Comparison of ENCODE assay signal across 18 cellular contexts in the genomic region with DNA sequence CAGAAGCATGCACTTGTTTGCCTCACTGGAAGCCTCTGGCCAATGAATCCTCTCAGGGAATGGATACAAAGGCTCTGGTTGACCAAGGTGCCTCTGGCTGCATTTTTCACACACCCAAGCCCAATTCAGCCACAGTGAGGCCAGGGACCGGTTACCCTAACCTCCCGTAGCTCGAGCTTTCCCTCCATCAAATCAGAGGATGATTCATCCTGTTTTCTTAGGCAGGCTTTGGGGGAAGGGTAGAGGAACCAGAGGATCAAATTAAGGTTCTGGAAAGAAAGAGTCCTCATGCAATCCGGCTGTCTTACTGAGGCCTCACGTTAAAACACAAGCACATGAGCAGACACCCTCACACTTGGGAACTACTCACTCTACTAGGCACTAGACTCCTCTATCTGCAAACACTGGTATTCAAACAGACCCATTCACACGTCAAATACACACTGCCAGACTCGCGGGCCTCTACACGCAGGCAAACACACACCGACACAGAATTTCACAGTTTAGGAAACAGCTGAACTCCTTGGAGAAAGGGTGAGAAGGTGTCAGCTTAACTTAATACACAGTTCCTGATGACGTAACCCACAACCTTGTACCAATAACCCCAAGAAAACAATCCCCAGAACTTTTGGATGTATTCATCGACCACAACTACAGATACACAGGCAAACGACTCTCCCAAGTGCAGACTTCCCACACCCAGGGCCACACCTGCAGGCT. TPM values are rescaled to one million over a fixed set of nuclear protein-coding genes. Genes with fewer than 3 reads are reported as not detected.
DNase-seq lines count a peak whose midpoint lies in the region; ATAC-seq and TF ChIP-seq lines count a peak whose summit lies in the region.
"Had no signal": no experiment of that assay in that cellular context is flagged by ENCODE, and none has a peak within 500 bp of the region (broad histone marks: within the 10 kb centered on the region; RNA-seq: fewer than 3 reads in every experiment).

No MANE protein-coding gene starts in this region.

- DNase-seq in GM23248 (peak; percentile 18), PC-3 (peak; percentile 56), endothelial cell (ENCODE audit: low spot score) (no peak), nephron progenitor cell (no peak), omental fat pad (ENCODE audit: low spot score) (no peak), Right ventricle myocardium superior (no peak), NCI-H1417 treated with DMSO at 0.1 percent for 48 hours (lab: John Stamatoyannopoulos, UW) (no peak)
- DNase-seq: activated CD4-positive, alpha-beta memory T cell treated with anti-CD3 and anti-CD28 coated beads for 36 hours; anterior cingulate cortex; DMS79 treated with DMSO at 0.1 percent for 48 hours; gastrocnemius medialis; kidney; NCI-H524; psoas muscle; transverse colon had no signal

- in situ Hi-C loops in GM23248 (cut with MboI): no loop called here

- BruUV-seq in PC-3 (replicated peaks; lab: Mats Ljungman, UMichigan): no TSS peak

- peaks cover 32% of the 10 kb centered on the region for H3K27me3 Mint-ChIP-seq in endothelial cell (ENCODE audit: unreplicated experiment)
- peaks cover 87% of the 10 kb centered on the region for H3K27me3 Mint-ChIP-seq in nephron progenitor cell (ENCODE audit: low read depth, poor library complexity)

- H3K36me3 ChIP-seq in GM23248 (ENCODE audit: low read depth) (no peaks in the 10 kb centered on the region), PC-3 (ENCODE audit: low read depth, low read length) (no peaks in the 10 kb centered on the region)
- H3K36me3 ChIP-seq: gastrocnemius medialis, transverse colon had no signal

- peaks cover 67% of the 10 kb centered on the region for H3K27me3 ChIP-seq in GM23248 (replicated peaks; ENCODE audit: insufficient read depth)
- H3K27me3 ChIP-seq in PC-3 (ENCODE audit: low read length): peaks cover 34% of the 10 kb centered on the region

- H3K4me2 ChIP-seq in GM23248 (ENCODE audit: unreplicated experiment) (no peak overlapping the region), PC-3 (ENCODE audit: low read length) (0 out of 2 replicates have a peak overlapping the region, but pooled peaks have one; percentile 12)

- H3K79me2 ChIP-seq in GM23248 (ENCODE audit: insufficient read depth): no peaks in the 10 kb centered on the region
- H3K79me2 ChIP-seq in PC-3 (ENCODE audit: low read length): no peaks in the 10 kb centered on the region

- H4K20me1 ChIP-seq in GM23248 (ENCODE audit: insufficient read depth) (no peaks in the 10 kb centered on the region), PC-3 (ENCODE audit: low read length) (no peaks in the 10 kb centered on the region)

- H3K27ac Mint-ChIP-seq in endothelial cell (ENCODE audit: unreplicated experiment): no peak overlapping the region
- no peak overlapping the region for H3K27ac Mint-ChIP-seq in nephron progenitor cell
- H3K27ac Mint-ChIP-seq: activated CD4-positive, alpha-beta memory T cell treated with anti-CD3 and anti-CD28 coated beads for 36 hours; B cell had no signal

- H3K9ac ChIP-seq in GM23248: no peak overlapping the region
- H3K9ac ChIP-seq in PC-3 (ENCODE audit: low read length): no peak overlapping the region

- H3K4me3 ChIP-seq in GM23248 (no peak overlapping the region), PC-3 (ENCODE audit: low read length) (no peak overlapping the region)
- H3K4me3 ChIP-seq: gastrocnemius medialis, psoas muscle, transverse colon had no signal

- intact Hi-C loops in PC-3 (cut with micrococcal nuclease) (no loop called here), Right ventricle myocardium superior (cut with DNase I) (no loop called here)

- H3K36me3 Mint-ChIP-seq in endothelial cell (ENCODE audit: low read depth, unreplicated experiment) (peaks cover 5% of the 10 kb centered on the region), nephron progenitor cell (ENCODE audit: low read depth) (no peaks in the 10 kb centered on the region)
- H3K36me3 Mint-ChIP-seq: activated CD4-positive, alpha-beta memory T cell treated with anti-CD3 and anti-CD28 coated beads for 36 hours had no signal

- H3K9me3 ChIP-seq in GM23248 (ENCODE audit: low read depth) (no peaks in the 10 kb centered on the region), PC-3 (ENCODE audit: low read length) (no peaks in the 10 kb centered on the region)
- H3K9me3 ChIP-seq: gastrocnemius medialis, psoas muscle, transverse colon had no signal

- H3F3A ChIP-seq in GM23248 (ENCODE audit: insufficient read depth) (no peaks in the 10 kb centered on the region), PC-3 (ENCODE audit: low read length, unreplicated experiment) (no peaks in the 10 kb centered on the region)

- H3K9me2 ChIP-seq in GM23248 (ENCODE audit: insufficient read depth) (no peaks in the 10 kb centered on the region), PC-3 (replicated peaks; ENCODE audit: low read length) (no peaks in the 10 kb centered on the region)

- no peak overlapping the region for H3K27ac ChIP-seq in GM23248
- H3K27ac ChIP-seq in PC-3 (ENCODE audit: low read length): no peak overlapping the region
- H3K27ac ChIP-seq: gastrocnemius medialis, psoas muscle, transverse colon had no signal

- TF ChIP-seq CTCF in PC-3 (conservative IDR thresholded peaks at IDR 0.05; ENCODE audit: low read depth, low read length) (no peak), endothelial cell (IDR thresholded peaks at IDR 0.05; ENCODE audit: unreplicated experiment) (no peak), nephron progenitor cell (IDR thresholded peaks at IDR 0.05) (no peak), omental fat pad (IDR thresholded peaks at IDR 0.05) (no peak)

- H3K9me3 Mint-ChIP-seq in endothelial cell (ENCODE audit: unreplicated experiment): no peaks in the 10 kb centered on the region
- H3K9me3 Mint-ChIP-seq in nephron progenitor cell: no peaks in the 10 kb centered on the region
- H3K9me3 Mint-ChIP-seq: activated CD4-positive, alpha-beta memory T cell treated with anti-CD3 and anti-CD28 coated beads for 36 hours had no signal

- no peak overlapping the region for H2AFZ ChIP-seq in GM23248
- H2AFZ ChIP-seq in PC-3 (ENCODE audit: low read length): no peak overlapping the region

- WGBS in GM23248 (ENCODE audit: low coverage in 1 of 2, low lambda C conversion rate in 2 of 2, missing lambda C conversion rate in 2 of 2), 2 experiments: 32 to 33% methylated on average over 13 of the region's 13 CpGs

- H3K4me1 Mint-ChIP-seq in endothelial cell (ENCODE audit: unreplicated experiment) (peaks cover 24% of the 10 kb centered on the region), nephron progenitor cell (peaks cover 52% of the 10 kb centered on the region)

- CTCF ChIA-PET in PC-3 (lab: Charles Lee): no interaction called here

- ATAC-seq in PC-3 (peak; percentile 53; the same call in 1 of the 2 replicates), omental fat pad (ENCODE audit: low FRiP score) (no peak), Right ventricle myocardium superior (ENCODE audit: poor library complexity) (no peak), HG02870 (IDR thresholded peaks at IDR 0.05; ENCODE audit: unreplicated experiment) (no peak)
- ATAC-seq: psoas muscle had no signal

- H3K4me1 ChIP-seq in GM23248 (ENCODE audit: insufficient read depth) (no peaks in the 10 kb centered on the region), PC-3 (ENCODE audit: insufficient read depth, low read length) (peaks cover 10% of the 10 kb centered on the region; the same call in 1 of the 2 replicates)
- H3K4me1 ChIP-seq: gastrocnemius medialis, psoas muscle had no signal

- H3K4me3 Mint-ChIP-seq in endothelial cell (ENCODE audit: unreplicated experiment) (peak overlapping the region; percentile 6), nephron progenitor cell (peak overlapping the region; percentile 57)
- H3K4me3 Mint-ChIP-seq: activated CD4-positive, alpha-beta memory T cell treated with anti-CD3 and anti-CD28 coated beads for 36 hours; B cell had no signal

- POLR2A ChIA-PET in PC-3 (lab: Charles Lee; ENCODE audit: unreplicated experiment): no interaction called here

RNA-seq across cellular contexts. Expression of a gene that starts 12.4 kb away (rescaled TPM):
- 0.51 and 5.6 TPM in 2 replicates for total RNA-seq in GM23248 (2014; rRNA removed; shearing (Covaris generic))
- polyA plus RNA-seq in GM23248 (2016; fragmentation: Nextera tagmentation; extraction: Ambion mirVana): 0.48 and 1.1 TPM in 2 replicates
- not detected in 2 replicates for total RNA-seq in PC-3 (2014; rRNA removed)
- 11.5 TPM for total RNA-seq in endothelial cell (ENCODE audit: unreplicated experiment)
- 1 to 10 TPM; 1.5 to 6.3 (median 3.4) TPM for total RNA-seq in omental fat pad
- total RNA-seq in Right ventricle myocardium superior: 0.86 TPM
- total RNA-seq: dermis microvascular lymphatic vessel endothelial cell had no signal

RNA-seq across cellular contexts. Expression of a gene that starts 33.4 kb away (rescaled TPM):
- not detected in 2 replicates for total RNA-seq in GM23248 (2014; rRNA removed; shearing (Covaris generic))
- 0.61 and 0.68 TPM in 2 replicates for polyA plus RNA-seq in GM23248 (2016; fragmentation: Nextera tagmentation; extraction: Ambion mirVana)
- total RNA-seq in PC-3 (2014; rRNA removed) (not detected in 2 replicates), endothelial cell (ENCODE audit: unreplicated experiment) (139 TPM), omental fat pad (10 to 100 TPM in 3 of 4 donors, 1 to 10 TPM in 1; 9.3 to 53.1 (median 14.0) TPM), Right ventricle myocardium superior (38.4 TPM)

RNA-seq across cellular contexts. Expression of a gene that starts 49.2 kb away (rescaled TPM):
- not detected in 2 replicates for total RNA-seq in GM23248 (2014; rRNA removed; shearing (Covaris generic))
- polyA plus RNA-seq in GM23248 (2016; fragmentation: Nextera tagmentation; extraction: Ambion mirVana): not detected in 2 replicates
- 0.95 and 1.3 TPM in 2 replicates for total RNA-seq in PC-3 (2014; rRNA removed)
- total RNA-seq in endothelial cell (ENCODE audit: unreplicated experiment): 0.26 TPM
- total RNA-seq in omental fat pad: 10 to 100 TPM in 2 of 4 donors, 1 to 10 TPM in 2; 2.1 to 25.9 (median 12.2) TPM
- 183 TPM for total RNA-seq in Right ventricle myocardium superior

Comparison
In these comparisons a context has a peak if more than half of its experiments do, and no peak if none do; other contexts are left out.
1. DNase-seq: peak in GM23248 (single experiment) and PC-3 (single experiment); none in endothelial cell (single experiment), nephron progenitor cell (single experiment), omental fat pad (single experiment), Right ventricle myocardium superior (single experiment) and NCI-H1417 treated with DMSO at 0.1 percent for 48 hours (single experiment).